8 cellular contexts compared by ENCODE assay signal in the genomic region with DNA sequence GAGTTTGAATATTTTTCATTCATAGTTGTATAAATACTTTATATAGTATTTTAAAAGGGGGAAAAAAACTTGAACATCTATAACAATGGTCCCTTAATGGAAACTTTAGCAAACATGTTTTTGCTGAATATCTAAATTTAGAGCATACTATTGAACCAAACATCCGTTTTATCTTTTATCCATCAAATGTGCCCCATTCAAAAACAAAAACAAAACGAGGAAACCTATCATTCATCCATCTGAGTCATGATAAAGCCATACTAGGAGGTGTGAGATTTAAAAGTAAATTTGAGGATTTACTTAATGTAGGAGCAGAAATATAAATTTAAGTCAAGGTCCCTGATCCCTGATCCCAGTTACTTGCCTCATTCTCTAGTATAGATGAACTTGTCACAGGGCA.
"Had no signal": no experiment of that assay in that cellular context is flagged by ENCODE, and none has a peak within 500 bp of the region (broad histone marks: within the 10 kb centered on the region; RNA-seq: fewer than 3 reads in every experiment).

No MANE protein-coding gene starts in this region.

- DNase-seq: GM23248, GOT3, H7, KBM-7 had no signal

- FAIRE-seq: HepG2 had no signal

- H3K9me3 ChIP-seq: HAP-1 had no signal

- ATAC-seq: HCT116, HepG2 had no signal

- H3K27ac ChIP-seq: GM23248, HL-60 had no signal

- H2AFZ ChIP-seq: GM23248 had no signal

- H3K9ac ChIP-seq: GM23248 had no signal

- H3K36me3 ChIP-seq: HAP-1 had no signal

- H3K4me3 ChIP-seq: GM23248, HAP-1 had no signal
